21 cellular contexts compared by ENCODE assay signal in the genomic region with DNA sequence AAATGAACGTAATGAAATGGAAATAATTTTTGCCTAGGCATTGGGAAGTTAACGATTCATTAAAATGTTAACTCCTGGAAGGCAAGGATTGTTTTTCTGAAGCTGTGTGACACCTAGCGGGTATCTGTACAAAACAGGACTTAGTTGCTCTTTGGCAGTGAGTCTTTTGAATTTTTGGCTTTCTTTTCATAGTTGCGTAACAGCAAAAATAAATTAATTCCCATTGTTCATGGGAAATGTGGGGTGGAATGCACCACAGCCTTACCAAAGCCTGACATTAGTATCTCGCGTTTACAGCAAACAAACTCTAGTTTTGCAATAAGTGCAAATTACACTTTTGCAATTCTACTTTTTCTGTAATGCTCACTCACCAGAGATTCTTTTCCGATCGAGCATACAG.
A peak's percentile ranks its signal among the peaks of the same experiment; 100 is the strongest.
DNase-seq lines count a peak whose midpoint lies in the region; TF ChIP-seq lines count a peak whose summit lies in the region.
"Had no signal": no experiment of that assay in that cellular context is flagged by ENCODE, and none has a peak within 500 bp of the region (broad histone marks: within the 10 kb centered on the region; RNA-seq: fewer than 3 reads in every experiment).

No MANE protein-coding gene starts in this region.

- TF ChIP-seq POLR2A in thyroid gland (IDR thresholded peaks at IDR 0.05): no peak

- peak overlapping the region; percentile 49 for H3K9ac ChIP-seq in adipocyte (ENCODE audit: low read length)

- H3K4me3 ChIP-seq in adipocyte (ENCODE audit: low read length): peak overlapping the region; percentile 50
- no peak overlapping the region for H3K4me3 ChIP-seq in thyroid gland (replicated peaks in 1 of 3)
- H3K4me3 ChIP-seq: coronary artery, SJCRH30, thoracic aorta had no signal

- H3K4me1 ChIP-seq in adipocyte (ENCODE audit: control insufficient read depth, insufficient read depth, low read length) (peaks cover 15% of the 10 kb centered on the region), thyroid gland (no peaks in the 10 kb centered on the region)
- H3K4me1 ChIP-seq: Caco-2 had no signal

- no peaks in the 10 kb centered on the region for H3K9me3 ChIP-seq in adipocyte (ENCODE audit: control insufficient read depth, low read length)
- H3K9me3 ChIP-seq in thyroid gland: no peaks in the 10 kb centered on the region
- H3K9me3 ChIP-seq: Caco-2, SJCRH30, thoracic aorta had no signal

- no peak for TF ChIP-seq CTCF in thyroid gland (IDR thresholded peaks at IDR 0.05)

- H3K36me3 ChIP-seq in adipocyte (ENCODE audit: control insufficient read depth, insufficient read depth, low read length, severe bottlenecking) (no peaks in the 10 kb centered on the region), thyroid gland (no peaks in the 10 kb centered on the region)
- H3K36me3 ChIP-seq: SJCRH30, thoracic aorta had no signal

- peak; percentile 59 for DNase-seq in AG20443 (ENCODE audit: low spot score)
- peak; percentile 68 for DNase-seq in adipocyte (ENCODE audit: low read depth)
- DNase-seq in fibroblast of peridontal ligament (ENCODE audit: extremely low read depth): peak; percentile 14
- DNase-seq in midbrain (lab: John Stamatoyannopoulos, UW): peak; percentile 17
- no peak for DNase-seq in NCI-H1048 (lab: John Stamatoyannopoulos, UW)
- DNase-seq in SW 1271 (lab: John Stamatoyannopoulos, UW): no peak
- no peak for DNase-seq in thyroid gland
- no peak for DNase-seq in GF-D8 (lab: John Stamatoyannopoulos, UW)
- DNase-seq: activated B cell treated with CpG ODN at 0.5 μM for 24 hours; activated CD8-positive, alpha-beta T cell treated with anti-CD3 and anti-CD28 coated beads for 36 hours; activated naive CD4-positive, alpha-beta T cell; activated T-cell treated with anti-CD3 and anti-CD28 coated beads, Interleukin-2, amount 50 U/mL, for 1 hour; aorta; Caco-2; Kasumi-1; NCI-H1105 treated with DMSO at 0.1 percent for 48 hours; NCI-H526 treated with DMSO at 0.1 percent for 48 hours; retina; SJCRH30 had no signal

- 87 to 90% methylated on average over 8 of the region's 8 CpGs for WGBS in thyroid gland, 2 donors

- H3K27ac ChIP-seq in thyroid gland: no peak overlapping the region
- H3K27ac ChIP-seq: coronary artery, SJCRH30, thoracic aorta had no signal

- H3K27me3 ChIP-seq in adipocyte (replicated peaks; ENCODE audit: control insufficient read depth, insufficient read depth, low read length): no peaks in the 10 kb centered on the region
- H3K27me3 ChIP-seq in thyroid gland: no peaks in the 10 kb centered on the region
- H3K27me3 ChIP-seq: SJCRH30 had no signal

- intact Hi-C loops in thyroid gland (cut with DNase I): no loop called here

Comparison
In these comparisons a context has a peak if more than half of its experiments do, and no peak if none do; other contexts are left out.
1. DNase-seq: peak in AG20443 (single experiment), adipocyte (single experiment), fibroblast of peridontal ligament (single experiment) and midbrain (single experiment); none in NCI-H1048 (single experiment), SW 1271 (0 of 2), thyroid gland (0 of 2) and GF-D8 (single experiment).